In the genomic region with DNA sequence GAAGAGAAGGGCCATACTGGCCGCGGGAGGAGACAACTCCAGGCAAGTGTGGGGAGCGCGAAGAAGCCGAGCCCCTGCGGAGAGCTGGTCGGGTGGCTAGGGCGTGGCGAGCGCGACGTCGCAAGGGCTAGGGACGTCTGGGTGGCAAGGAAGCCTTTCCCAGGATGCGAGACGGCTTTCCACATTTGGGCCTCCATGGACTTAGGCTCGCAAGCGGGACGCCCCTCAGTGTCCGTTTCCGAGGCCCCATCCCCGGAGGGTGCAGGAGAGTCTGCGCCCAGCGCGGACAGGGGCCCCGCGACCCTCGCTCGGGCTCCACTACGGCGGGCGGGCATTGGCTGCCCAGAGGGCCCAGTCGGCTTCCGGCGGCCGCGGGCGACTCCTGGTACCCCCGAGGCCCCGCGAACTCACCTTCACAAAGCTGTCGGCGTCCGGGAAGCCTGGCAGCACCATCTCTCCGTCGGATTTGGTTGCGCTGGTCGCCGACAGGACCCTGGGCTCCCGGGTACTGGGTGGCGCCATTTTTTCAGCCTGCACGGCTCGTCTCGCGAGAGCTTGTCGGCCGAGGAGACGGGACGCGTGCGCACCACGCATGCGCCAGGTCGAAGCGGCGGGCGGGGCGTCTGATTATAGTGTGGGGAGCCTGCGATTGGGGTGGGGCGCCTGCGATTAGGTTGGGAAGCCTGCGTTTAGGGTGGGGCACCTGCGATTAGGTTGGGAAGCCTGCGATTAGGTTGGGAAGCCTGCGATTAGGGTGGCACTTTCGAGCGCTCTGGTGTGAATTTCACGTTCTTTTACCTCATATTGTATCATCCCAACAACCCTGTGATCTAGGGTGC, we compare ENCODE assay signal across 1 cellular context.
TF ChIP-seq lines count a peak whose summit lies in the region.

A gene (minus strand): TSS at position 560 of the 839 bp plus-strand sequence. CDS start 38 bp downstream, at position 522.

TF ChIP-seq in K562, 482 proteins besides CTCF, POLR2A, EP300 and RAD21 (continued from another document and continues in another):
- no peak for TF ChIP-seq GTF2A2 (tag; IDR thresholded peaks at IDR 0.05)
- TF ChIP-seq, protein P1, sequence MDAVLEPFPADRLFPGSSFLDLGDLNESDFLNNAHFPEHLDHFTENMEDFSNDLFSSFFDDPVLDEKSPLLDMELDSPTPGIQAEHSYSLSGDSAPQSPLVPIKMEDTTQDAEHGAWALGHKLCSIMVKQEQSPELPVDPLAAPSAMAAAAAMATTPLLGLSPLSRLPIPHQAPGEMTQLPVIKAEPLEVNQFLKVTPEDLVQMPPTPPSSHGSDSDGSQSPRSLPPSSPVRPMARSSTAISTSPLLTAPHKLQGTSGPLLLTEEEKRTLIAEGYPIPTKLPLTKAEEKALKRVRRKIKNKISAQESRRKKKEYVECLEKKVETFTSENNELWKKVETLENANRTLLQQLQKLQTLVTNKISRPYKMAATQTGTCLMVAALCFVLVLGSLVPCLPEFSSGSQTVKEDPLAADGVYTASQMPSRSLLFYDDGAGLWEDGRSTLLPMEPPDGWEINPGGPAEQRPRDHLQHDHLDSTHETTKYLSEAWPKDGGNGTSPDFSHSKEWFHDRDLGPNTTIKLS (IDR thresholded peaks at IDR 0.05; ENCODE audit: borderline replicate concordance, low read depth) = peak; percentile 77; the same call in 1 of the 2 replicates
- TF ChIP-seq ZNF764 (CRISPR knock-in tag; IDR thresholded peaks at IDR 0.05; ENCODE audit: low read depth) = no peak
- TF ChIP-seq STAT5A (IDR thresholded peaks at IDR 0.05; ENCODE audit: borderline replicate concordance, low read length) = no peak
- TF ChIP-seq, protein P2, sequence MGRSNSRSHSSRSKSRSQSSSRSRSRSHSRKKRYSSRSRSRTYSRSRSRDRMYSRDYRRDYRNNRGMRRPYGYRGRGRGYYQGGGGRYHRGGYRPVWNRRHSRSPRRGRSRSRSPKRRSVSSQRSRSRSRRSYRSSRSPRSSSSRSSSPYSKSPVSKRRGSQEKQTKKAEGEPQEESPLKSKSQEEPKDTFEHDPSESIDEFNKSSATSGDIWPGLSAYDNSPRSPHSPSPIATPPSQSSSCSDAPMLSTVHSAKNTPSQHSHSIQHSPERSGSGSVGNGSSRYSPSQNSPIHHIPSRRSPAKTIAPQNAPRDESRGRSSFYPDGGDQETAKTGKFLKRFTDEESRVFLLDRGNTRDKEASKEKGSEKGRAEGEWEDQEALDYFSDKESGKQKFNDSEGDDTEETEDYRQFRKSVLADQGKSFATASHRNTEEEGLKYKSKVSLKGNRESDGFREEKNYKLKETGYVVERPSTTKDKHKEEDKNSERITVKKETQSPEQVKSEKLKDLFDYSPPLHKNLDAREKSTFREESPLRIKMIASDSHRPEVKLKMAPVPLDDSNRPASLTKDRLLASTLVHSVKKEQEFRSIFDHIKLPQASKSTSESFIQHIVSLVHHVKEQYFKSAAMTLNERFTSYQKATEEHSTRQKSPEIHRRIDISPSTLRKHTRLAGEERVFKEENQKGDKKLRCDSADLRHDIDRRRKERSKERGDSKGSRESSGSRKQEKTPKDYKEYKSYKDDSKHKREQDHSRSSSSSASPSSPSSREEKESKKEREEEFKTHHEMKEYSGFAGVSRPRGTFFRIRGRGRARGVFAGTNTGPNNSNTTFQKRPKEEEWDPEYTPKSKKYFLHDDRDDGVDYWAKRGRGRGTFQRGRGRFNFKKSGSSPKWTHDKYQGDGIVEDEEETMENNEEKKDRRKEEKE (IDR thresholded peaks at IDR 0.05; ENCODE audit: borderline replicate concordance in 1 of 2, control insufficient read depth in 1 of 2, low read depth in 2 of 2, low read length in 1 of 2) = no peak
- TF ChIP-seq ZNF253 (CRISPR knock-in tag; conservative IDR thresholded peaks at IDR 0.05) = no peak
- TF ChIP-seq KAT8 (IDR thresholded peaks at IDR 0.05; ENCODE audit: low read depth) = no peak
- peak; percentile 51 for TF ChIP-seq HNRNPLL (IDR thresholded peaks at IDR 0.05; ENCODE audit: low read depth, low read length, poor library complexity, severe bottlenecking)
- peak; percentile 59; the same call in 1 of the 2 replicates for TF ChIP-seq POLR2H (tag; IDR thresholded peaks at IDR 0.05; ENCODE audit: low read depth)
- TF ChIP-seq MTF1 (CRISPR knock-in tag; IDR thresholded peaks at IDR 0.05; ENCODE audit: borderline replicate concordance) = no peak
- TF ChIP-seq ZNF699 (CRISPR knock-in tag; IDR thresholded peaks at IDR 0.05; ENCODE audit: insufficient replicate concordance) = no peak
- TF ChIP-seq, protein P3, sequence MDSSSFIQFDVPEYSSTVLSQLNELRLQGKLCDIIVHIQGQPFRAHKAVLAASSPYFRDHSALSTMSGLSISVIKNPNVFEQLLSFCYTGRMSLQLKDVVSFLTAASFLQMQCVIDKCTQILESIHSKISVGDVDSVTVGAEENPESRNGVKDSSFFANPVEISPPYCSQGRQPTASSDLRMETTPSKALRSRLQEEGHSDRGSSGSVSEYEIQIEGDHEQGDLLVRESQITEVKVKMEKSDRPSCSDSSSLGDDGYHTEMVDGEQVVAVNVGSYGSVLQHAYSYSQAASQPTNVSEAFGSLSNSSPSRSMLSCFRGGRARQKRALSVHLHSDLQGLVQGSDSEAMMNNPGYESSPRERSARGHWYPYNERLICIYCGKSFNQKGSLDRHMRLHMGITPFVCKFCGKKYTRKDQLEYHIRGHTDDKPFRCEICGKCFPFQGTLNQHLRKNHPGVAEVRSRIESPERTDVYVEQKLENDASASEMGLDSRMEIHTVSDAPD (CRISPR knock-in tag; IDR thresholded peaks at IDR 0.05) = no peak
- peak; percentile 52; the same call in 1 of the 2 replicates for TF ChIP-seq ZNF583 (CRISPR knock-in tag; IDR thresholded peaks at IDR 0.05)
- TF ChIP-seq, protein P4, sequence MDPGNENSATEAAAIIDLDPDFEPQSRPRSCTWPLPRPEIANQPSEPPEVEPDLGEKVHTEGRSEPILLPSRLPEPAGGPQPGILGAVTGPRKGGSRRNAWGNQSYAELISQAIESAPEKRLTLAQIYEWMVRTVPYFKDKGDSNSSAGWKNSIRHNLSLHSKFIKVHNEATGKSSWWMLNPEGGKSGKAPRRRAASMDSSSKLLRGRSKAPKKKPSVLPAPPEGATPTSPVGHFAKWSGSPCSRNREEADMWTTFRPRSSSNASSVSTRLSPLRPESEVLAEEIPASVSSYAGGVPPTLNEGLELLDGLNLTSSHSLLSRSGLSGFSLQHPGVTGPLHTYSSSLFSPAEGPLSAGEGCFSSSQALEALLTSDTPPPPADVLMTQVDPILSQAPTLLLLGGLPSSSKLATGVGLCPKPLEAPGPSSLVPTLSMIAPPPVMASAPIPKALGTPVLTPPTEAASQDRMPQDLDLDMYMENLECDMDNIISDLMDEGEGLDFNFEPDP (CRISPR knock-in tag; IDR thresholded peaks at IDR 0.05) = no peak
- TF ChIP-seq, protein P5, sequence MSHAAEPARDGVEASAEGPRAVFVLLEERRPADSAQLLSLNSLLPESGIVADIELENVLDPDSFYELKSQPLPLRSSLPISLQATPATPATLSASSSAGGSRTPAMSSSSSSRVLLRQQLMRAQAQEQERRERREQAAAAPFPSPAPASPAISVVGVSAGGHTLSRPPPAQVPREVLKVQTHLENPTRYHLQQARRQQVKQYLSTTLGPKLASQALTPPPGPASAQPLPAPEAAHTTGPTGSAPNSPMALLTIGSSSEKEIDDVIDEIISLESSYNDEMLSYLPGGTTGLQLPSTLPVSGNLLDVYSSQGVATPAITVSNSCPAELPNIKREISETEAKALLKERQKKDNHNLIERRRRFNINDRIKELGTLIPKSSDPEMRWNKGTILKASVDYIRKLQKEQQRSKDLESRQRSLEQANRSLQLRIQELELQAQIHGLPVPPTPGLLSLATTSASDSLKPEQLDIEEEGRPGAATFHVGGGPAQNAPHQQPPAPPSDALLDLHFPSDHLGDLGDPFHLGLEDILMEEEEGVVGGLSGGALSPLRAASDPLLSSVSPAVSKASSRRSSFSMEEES (CRISPR knock-in tag; IDR thresholded peaks at IDR 0.05) = no peak
- 0 out of 2 replicates have a peak, but pooled peaks have one; percentile 45 for TF ChIP-seq ZFPM2 (CRISPR knock-in tag; IDR thresholded peaks at IDR 0.05)
- no peak for TF ChIP-seq SMAD1 (IDR thresholded peaks at IDR 0.05; ENCODE audit: low read depth, low read length, partially characterized antibody)
- TF ChIP-seq ZNF75A (CRISPR knock-in tag; IDR thresholded peaks at IDR 0.05) = 0 out of 2 replicates have a peak, but pooled peaks have one; percentile 9
- no peak for TF ChIP-seq SMAD3 (CRISPR knock-in tag; conservative IDR thresholded peaks at IDR 0.05)
- no peak for TF ChIP-seq CBX8 (IDR thresholded peaks at IDR 0.05; ENCODE audit: borderline replicate concordance, extremely low read depth, low read depth, low read length, poor library complexity, severe bottlenecking)
- TF ChIP-seq, protein P6, sequence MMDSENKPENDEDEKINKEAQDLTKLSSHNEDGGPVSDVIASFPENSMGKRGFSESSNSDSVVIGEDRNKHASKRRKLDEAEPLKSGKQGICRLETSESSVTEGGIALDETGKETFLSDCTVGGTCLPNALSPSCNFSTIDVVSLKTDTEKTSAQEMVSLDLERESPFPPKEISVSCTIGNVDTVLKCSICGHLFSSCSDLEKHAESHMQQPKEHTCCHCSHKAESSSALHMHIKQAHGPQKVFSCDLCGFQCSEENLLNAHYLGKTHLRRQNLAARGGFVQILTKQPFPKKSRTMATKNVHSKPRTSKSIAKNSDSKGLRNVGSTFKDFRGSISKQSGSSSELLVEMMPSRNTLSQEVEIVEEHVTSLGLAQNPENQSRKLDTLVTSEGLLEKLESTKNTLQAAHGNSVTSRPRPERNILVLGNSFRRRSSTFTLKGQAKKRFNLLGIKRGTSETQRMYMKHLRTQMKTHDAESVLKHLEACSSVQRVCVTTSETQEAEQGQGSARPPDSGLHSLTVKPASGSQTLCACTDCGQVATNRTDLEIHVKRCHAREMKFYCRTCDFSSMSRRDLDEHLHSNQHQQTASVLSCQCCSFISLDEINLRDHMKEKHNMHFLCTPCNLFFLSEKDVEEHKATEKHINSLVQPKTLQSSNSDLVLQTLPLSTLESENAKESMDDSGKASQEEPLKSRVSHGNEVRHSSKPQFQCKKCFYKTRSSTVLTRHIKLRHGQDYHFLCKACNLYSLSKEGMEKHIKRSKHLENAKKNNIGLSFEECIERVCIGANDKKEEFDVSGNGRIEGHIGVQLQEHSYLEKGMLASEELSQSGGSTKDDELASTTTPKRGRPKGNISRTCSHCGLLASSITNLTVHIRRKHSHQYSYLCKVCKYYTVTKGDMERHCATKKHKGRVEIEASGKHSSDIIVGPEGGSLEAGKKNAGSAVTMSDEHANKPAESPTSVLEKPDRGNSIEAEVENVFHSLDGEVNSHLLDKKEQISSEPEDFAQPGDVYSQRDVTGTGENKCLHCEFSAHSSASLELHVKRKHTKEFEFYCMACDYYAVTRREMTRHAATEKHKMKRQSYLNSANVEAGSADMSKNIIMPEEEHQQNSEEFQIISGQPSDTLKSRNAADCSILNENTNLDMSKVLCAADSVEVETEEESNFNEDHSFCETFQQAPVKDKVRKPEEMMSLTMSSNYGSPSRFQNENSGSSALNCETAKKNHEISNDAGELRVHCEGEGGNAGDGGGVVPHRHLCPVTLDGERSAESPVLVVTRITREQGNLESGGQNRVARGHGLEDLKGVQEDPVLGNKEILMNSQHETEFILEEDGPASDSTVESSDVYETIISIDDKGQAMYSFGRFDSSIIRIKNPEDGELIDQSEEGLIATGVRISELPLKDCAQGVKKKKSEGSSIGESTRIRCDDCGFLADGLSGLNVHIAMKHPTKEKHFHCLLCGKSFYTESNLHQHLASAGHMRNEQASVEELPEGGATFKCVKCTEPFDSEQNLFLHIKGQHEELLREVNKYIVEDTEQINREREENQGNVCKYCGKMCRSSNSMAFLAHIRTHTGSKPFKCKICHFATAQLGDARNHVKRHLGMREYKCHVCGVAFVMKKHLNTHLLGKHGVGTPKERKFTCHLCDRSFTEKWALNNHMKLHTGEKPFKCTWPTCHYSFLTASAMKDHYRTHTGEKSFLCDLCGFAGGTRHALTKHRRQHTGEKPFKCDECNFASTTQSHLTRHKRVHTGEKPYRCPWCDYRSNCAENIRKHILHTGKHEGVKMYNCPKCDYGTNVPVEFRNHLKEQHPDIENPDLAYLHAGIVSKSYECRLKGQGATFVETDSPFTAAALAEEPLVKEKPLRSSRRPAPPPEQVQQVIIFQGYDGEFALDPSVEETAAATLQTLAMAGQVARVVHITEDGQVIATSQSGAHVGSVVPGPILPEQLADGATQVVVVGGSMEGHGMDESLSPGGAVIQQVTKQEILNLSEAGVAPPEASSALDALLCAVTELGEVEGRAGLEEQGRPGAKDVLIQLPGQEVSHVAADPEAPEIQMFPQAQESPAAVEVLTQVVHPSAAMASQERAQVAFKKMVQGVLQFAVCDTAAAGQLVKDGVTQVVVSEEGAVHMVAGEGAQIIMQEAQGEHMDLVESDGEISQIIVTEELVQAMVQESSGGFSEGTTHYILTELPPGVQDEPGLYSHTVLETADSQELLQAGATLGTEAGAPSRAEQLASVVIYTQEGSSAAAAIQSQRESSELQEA (IDR thresholded peaks at IDR 0.05; ENCODE audit: low read depth) = peak; percentile 78
- no peak for TF ChIP-seq NFIX (CRISPR knock-in tag; IDR thresholded peaks at IDR 0.05; ENCODE audit: low read depth)
- TF ChIP-seq PHF21A (IDR thresholded peaks at IDR 0.05; ENCODE audit: borderline replicate concordance, low read depth) = no peak
- TF ChIP-seq CBFB (CRISPR knock-in tag; IDR thresholded peaks at IDR 0.05) = peak; percentile 67; the same call in 1 of the 2 replicates
- peak; percentile 69; the same call in 1 of the 2 replicates for TF ChIP-seq ZNF184 (CRISPR knock-in tag; IDR thresholded peaks at IDR 0.05)
- TF ChIP-seq RBM25 (IDR thresholded peaks at IDR 0.05; ENCODE audit: low read depth, low read length, severe bottlenecking) = peak; percentile 47
- peak; percentile 27 to 71; a peak in 2 of 4 replicates for TF ChIP-seq TEAD1 (CRISPR knock-in tag; IDR thresholded peaks at IDR 0.05)
- TF ChIP-seq, protein P7, sequence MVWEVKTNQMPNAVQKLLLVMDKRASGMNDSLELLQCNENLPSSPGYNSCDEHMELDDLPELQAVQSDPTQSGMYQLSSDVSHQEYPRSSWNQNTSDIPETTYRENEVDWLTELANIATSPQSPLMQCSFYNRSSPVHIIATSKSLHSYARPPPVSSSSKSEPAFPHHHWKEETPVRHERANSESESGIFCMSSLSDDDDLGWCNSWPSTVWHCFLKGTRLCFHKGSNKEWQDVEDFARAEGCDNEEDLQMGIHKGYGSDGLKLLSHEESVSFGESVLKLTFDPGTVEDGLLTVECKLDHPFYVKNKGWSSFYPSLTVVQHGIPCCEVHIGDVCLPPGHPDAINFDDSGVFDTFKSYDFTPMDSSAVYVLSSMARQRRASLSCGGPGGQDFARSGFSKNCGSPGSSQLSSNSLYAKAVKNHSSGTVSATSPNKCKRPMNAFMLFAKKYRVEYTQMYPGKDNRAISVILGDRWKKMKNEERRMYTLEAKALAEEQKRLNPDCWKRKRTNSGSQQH (CRISPR knock-in tag; IDR thresholded peaks at IDR 0.05) = 0 out of 2 replicates have a peak, but pooled peaks have one; percentile 38
- TF ChIP-seq MEF2A (IDR thresholded peaks at IDR 0.05; ENCODE audit: control insufficient read depth, low read depth, low read length) = no peak
- TF ChIP-seq JUN (IDR thresholded peaks at IDR 0.05; ENCODE audit: borderline replicate concordance, low read depth, low read length) = no peak
- no peak for TF ChIP-seq JUN (CRISPR knock-in tag; IDR thresholded peaks at IDR 0.05; ENCODE audit: borderline replicate concordance)
